ENCODE assay signal across 22 cellular contexts in genomic region chr2:9793918-9794717, GRCh38. TPM values are rescaled to one million over a fixed set of nuclear protein-coding genes. Genes with fewer than 3 reads are reported as not detected.
DNase-seq lines count a peak whose midpoint lies in the region; ATAC-seq and TF ChIP-seq lines count a peak whose summit lies in the region.
"Had no signal": no experiment of that assay in that cellular context is flagged by ENCODE, and none has a peak within 500 bp of the region (broad histone marks: within the 10 kb centered on the region; RNA-seq: fewer than 3 reads in every experiment).

No MANE protein-coding gene starts in this region.

- H3K27me3 ChIP-seq in right cardiac atrium (ENCODE audit: control insufficient read depth, insufficient read depth) (no peaks in the 10 kb centered on the region), right atrium auricular region (no peaks in the 10 kb centered on the region), WERI-Rb-1 (ENCODE audit: insufficient read depth, low read depth, severe bottlenecking) (no peaks in the 10 kb centered on the region), lower lobe of right lung (ENCODE audit: low read depth) (no peaks in the 10 kb centered on the region), esophagus squamous epithelium (no peaks in the 10 kb centered on the region)
- H3K27me3 ChIP-seq: MG63 had no signal

- intact Hi-C loops in right cardiac atrium (cut with DNase I) = no loop called here
- intact Hi-C loops in lower lobe of right lung (cut with DNase I) = no loop called here
- intact Hi-C loops in esophagus squamous epithelium (cut with DNase I) = no loop called here

- TF ChIP-seq CTCF in right atrium auricular region (IDR thresholded peaks at IDR 0.05) = no peak
- TF ChIP-seq CTCF in WERI-Rb-1 (IDR thresholded peaks at IDR 0.05; ENCODE audit: low read depth, low read length) = no peak
- no peak for TF ChIP-seq CTCF in lower lobe of right lung (IDR thresholded peaks at IDR 0.05)
- TF ChIP-seq CTCF in esophagus squamous epithelium (IDR thresholded peaks at IDR 0.05) = no peak

- H3K36me3 ChIP-seq in right atrium auricular region (no peaks in the 10 kb centered on the region), WERI-Rb-1 (no peaks in the 10 kb centered on the region), lower lobe of right lung (no peaks in the 10 kb centered on the region), esophagus squamous epithelium (no peaks in the 10 kb centered on the region)
- H3K36me3 ChIP-seq: MG63 had no signal

- H3K27ac ChIP-seq in right cardiac atrium (ENCODE audit: low read length) (no peak overlapping the region), right atrium auricular region (no peak overlapping the region), WERI-Rb-1 (no peak overlapping the region), lower lobe of right lung (no peak overlapping the region), esophagus squamous epithelium (no peak overlapping the region)
- H3K27ac ChIP-seq: PC-9 had no signal

- peak in 2 of 3 donors; percentile 32 to 44 for DNase-seq in right cardiac atrium
- no peak for DNase-seq in right atrium auricular region (ENCODE audit: low spot score)
- DNase-seq in WERI-Rb-1 = peak; percentile 12
- DNase-seq in lower lobe of right lung = peak; percentile 35
- DNase-seq in NOMO-1 treated with dmso at 0.1 percent for 144 hours (lab: John Stamatoyannopoulos, UW; ENCODE audit: unreplicated experiment) = no peak
- no peak for DNase-seq in esophagus squamous epithelium (lab: John Stamatoyannopoulos, UW)
- no peak for DNase-seq in AG08396 (ENCODE audit: low spot score)
- DNase-seq: AML-193; Caco-2; CD4-positive, CD25-positive, alpha-beta regulatory T cell; DMS153; EL; GOT3; HFFc6; Karpas-422; MG63; NCI-H1092; NCI-H146; NCI-H2081 treated with DMSO at 0.1 percent for 48 hours; NCI-H510A; NCI-H774; PC-9 had no signal

- H3K9me3 ChIP-seq in right cardiac atrium (ENCODE audit: control insufficient read depth, low read length) (no peaks in the 10 kb centered on the region), right atrium auricular region (no peaks in the 10 kb centered on the region), WERI-Rb-1 (ENCODE audit: severe bottlenecking) (no peaks in the 10 kb centered on the region), lower lobe of right lung (no peaks in the 10 kb centered on the region), esophagus squamous epithelium (no peaks in the 10 kb centered on the region)
- H3K9me3 ChIP-seq: Caco-2, MG63 had no signal

- no peak for TF ChIP-seq POLR2A in esophagus squamous epithelium (IDR thresholded peaks at IDR 0.05)

- H3K4me3 ChIP-seq in right cardiac atrium (ENCODE audit: low read length) = no peak overlapping the region
- H3K4me3 ChIP-seq in right atrium auricular region = no peak overlapping the region
- no peak overlapping the region for H3K4me3 ChIP-seq in WERI-Rb-1 (ENCODE audit: low read depth, low read length)
- H3K4me3 ChIP-seq in lower lobe of right lung = no peak overlapping the region
- H3K4me3 ChIP-seq in esophagus squamous epithelium = no peak overlapping the region
- H3K4me3 ChIP-seq: MG63, PC-9 had no signal

- no peaks in the 10 kb centered on the region for H3K4me1 ChIP-seq in right cardiac atrium (ENCODE audit: control insufficient read depth, insufficient read depth, low read length)
- peaks cover 0 to 22% of the 10 kb centered on the region in 2 donors for H3K4me1 ChIP-seq in right atrium auricular region
- H3K4me1 ChIP-seq in lower lobe of right lung = peaks cover 4% of the 10 kb centered on the region
- H3K4me1 ChIP-seq in esophagus squamous epithelium = peaks cover 11 to 28% (median 17%) of the 10 kb centered on the region in 3 donors

- 89% methylated on average over 17 of the region's 17 CpGs for WGBS in right cardiac atrium
- WGBS in esophagus squamous epithelium, 2 donors = 85 to 93% methylated on average over 14 to 15 of the region's 17 CpGs

- no peak for ATAC-seq in right cardiac atrium
- ATAC-seq in lower lobe of right lung = no peak

RNA-seq across cellular contexts. Expression of gene TAF1B, which starts 49.2 kb away (rescaled TPM):
- 10 to 100 TPM in 1 of 4 donors, 1 to 10 TPM in 3; 7.7 to 12.4 (median 9.4) TPM for total RNA-seq in right cardiac atrium
- polyA plus RNA-seq in right cardiac atrium = 2.9 TPM
- 1 to 10 TPM; 4.0 to 6.1 TPM for total RNA-seq in right atrium auricular region
- 22.9 TPM for total RNA-seq in lower lobe of right lung
- total RNA-seq in esophagus squamous epithelium = 10 to 100 TPM in 3 of 4 donors, 1 to 10 TPM in 1; 6.7 to 19.3 (median 14.9) TPM

Comparison
In these comparisons a context has a peak if more than half of its experiments do, and no peak if none do; other contexts are left out.
1. DNase-seq: peak in right cardiac atrium (2 of 3), WERI-Rb-1 (single experiment) and lower lobe of right lung (single experiment); none in right atrium auricular region (single experiment), NOMO-1 treated with dmso at 0.1 percent for 144 hours (single experiment), esophagus squamous epithelium (single experiment) and AG08396 (single experiment).